ENCODE assay signal across 1 cellular context in the genomic region with DNA sequence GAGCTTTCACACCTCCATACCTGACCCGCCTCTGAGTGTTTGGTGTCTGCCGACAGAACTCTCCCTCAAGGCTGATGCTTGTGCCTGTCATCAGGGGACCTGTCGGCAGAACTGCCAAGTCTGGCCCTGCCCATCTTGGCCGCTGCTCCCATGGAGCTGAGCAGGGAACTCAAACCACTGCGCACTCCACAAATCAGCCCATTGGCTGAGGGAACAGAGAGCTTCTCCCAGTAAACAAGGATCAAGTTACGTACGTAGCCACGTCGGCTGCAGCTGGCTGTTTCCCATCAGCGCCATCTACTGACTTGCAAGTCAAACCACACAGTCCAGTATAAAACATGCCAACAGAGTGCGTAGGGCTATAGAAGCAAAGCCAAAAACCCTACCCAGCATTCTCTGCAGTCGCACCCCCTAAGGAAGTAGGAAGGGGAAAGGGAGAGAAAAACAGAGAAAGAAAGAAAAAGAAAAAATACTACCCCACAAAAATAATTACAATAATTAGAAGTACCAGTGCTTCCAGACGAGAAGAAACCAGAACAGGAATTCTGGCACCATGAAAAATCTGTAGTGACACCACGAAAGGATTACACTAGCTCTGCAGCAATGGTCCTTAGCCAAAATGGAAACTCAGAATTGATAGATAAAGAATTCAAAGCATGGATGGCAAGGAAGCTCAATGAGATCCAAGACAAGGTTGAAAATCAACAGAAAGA.
A peak's percentile ranks its signal among the peaks of the same experiment; 100 is the strongest.
TF ChIP-seq lines count a peak whose summit lies in the region.

No MANE protein-coding gene starts in this region.

TF ChIP-seq in HepG2, 621 proteins besides CTCF, POLR2A, EP300 and RAD21:
- TF ChIP-seq, protein P1, sequence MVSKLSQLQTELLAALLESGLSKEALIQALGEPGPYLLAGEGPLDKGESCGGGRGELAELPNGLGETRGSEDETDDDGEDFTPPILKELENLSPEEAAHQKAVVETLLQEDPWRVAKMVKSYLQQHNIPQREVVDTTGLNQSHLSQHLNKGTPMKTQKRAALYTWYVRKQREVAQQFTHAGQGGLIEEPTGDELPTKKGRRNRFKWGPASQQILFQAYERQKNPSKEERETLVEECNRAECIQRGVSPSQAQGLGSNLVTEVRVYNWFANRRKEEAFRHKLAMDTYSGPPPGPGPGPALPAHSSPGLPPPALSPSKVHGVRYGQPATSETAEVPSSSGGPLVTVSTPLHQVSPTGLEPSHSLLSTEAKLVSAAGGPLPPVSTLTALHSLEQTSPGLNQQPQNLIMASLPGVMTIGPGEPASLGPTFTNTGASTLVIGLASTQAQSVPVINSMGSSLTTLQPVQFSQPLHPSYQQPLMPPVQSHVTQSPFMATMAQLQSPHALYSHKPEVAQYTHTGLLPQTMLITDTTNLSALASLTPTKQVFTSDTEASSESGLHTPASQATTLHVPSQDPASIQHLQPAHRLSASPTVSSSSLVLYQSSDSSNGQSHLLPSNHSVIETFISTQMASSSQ (IDR thresholded peaks at IDR 0.05; ENCODE audit: low read depth): no peak
- TF ChIP-seq, protein P1 (CRISPR knock-in tag; IDR thresholded peaks at IDR 0.05; ENCODE audit: borderline replicate concordance): no peak
- TF ChIP-seq ZMYM4 (CRISPR knock-in tag; IDR thresholded peaks at IDR 0.05) (peak; percentile 54), SIX4 (CRISPR knock-in tag; IDR thresholded peaks at IDR 0.05) (peak; percentile 64; the same call in 1 of the 2 replicates), CREB1 (IDR thresholded peaks at IDR 0.05) (no peak), CREB1 (CRISPR knock-in tag; IDR thresholded peaks at IDR 0.05) (peak; percentile 38; the same call in 1 of the 2 replicates), SMC3 (IDR thresholded peaks at IDR 0.05; ENCODE audit: low read length) (peak; percentile 14; the same call in 1 of the 2 replicates), ZSCAN29 (CRISPR knock-in tag; conservative IDR thresholded peaks at IDR 0.05) (no peak), XRCC5 (optimal IDR thresholded peaks at IDR 0.05; ENCODE audit: low read length) (peak; percentile 21), ZNF260 (CRISPR knock-in tag; IDR thresholded peaks at IDR 0.05; ENCODE audit: borderline replicate concordance, low read depth) (no peak), PRMT3 (CRISPR knock-in tag; IDR thresholded peaks at IDR 0.05; ENCODE audit: borderline replicate concordance, low read depth) (no peak), ZNF607 (CRISPR knock-in tag; IDR thresholded peaks at IDR 0.05; ENCODE audit: borderline replicate concordance) (no peak), ZNF354B (CRISPR knock-in tag; IDR thresholded peaks at IDR 0.05) (no peak), SIX1 (CRISPR knock-in tag; IDR thresholded peaks at IDR 0.05; ENCODE audit: borderline replicate concordance) (peak; percentile 79), PTBP1 (IDR thresholded peaks at IDR 0.05; ENCODE audit: low read depth, low read length, poor library complexity, severe bottlenecking) (no peak), NCOR1 (IDR thresholded peaks at IDR 0.05; ENCODE audit: borderline replicate concordance, low read length) (no peak)
- TF ChIP-seq, protein P2, sequence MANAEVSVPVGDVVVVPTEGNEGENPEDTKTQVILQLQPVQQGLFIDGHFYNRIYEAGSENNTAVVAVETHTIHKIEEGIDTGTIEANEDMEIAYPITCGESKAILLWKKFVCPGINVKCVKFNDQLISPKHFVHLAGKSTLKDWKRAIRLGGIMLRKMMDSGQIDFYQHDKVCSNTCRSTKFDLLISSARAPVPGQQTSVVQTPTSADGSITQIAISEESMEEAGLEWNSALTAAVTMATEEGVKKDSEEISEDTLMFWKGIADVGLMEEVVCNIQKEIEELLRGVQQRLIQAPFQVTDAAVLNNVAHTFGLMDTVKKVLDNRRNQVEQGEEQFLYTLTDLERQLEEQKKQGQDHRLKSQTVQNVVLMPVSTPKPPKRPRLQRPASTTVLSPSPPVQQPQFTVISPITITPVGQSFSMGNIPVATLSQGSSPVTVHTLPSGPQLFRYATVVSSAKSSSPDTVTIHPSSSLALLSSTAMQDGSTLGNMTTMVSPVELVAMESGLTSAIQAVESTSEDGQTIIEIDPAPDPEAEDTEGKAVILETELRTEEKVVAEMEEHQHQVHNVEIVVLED (CRISPR knock-in tag; IDR thresholded peaks at IDR 0.05; ENCODE audit: borderline replicate concordance): peak; percentile 30; the same call in 1 of the 2 replicates
- TF ChIP-seq, protein P3, sequence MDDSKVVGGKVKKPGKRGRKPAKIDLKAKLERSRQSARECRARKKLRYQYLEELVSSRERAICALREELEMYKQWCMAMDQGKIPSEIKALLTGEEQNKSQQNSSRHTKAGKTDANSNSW (CRISPR knock-in tag; IDR thresholded peaks at IDR 0.05; ENCODE audit: borderline replicate concordance): no peak
